Comparison of ENCODE assay signal across 8 cellular contexts in genomic region chr6:127267742-127268588, GRCh38. TPM values are rescaled to one million over a fixed set of nuclear protein-coding genes. Genes with fewer than 3 reads are reported as not detected.
DNase-seq lines count a peak whose midpoint lies in the region; ATAC-seq and TF ChIP-seq lines count a peak whose summit lies in the region.

No MANE protein-coding gene starts in this region.

- no peaks in the 10 kb centered on the region for H3K27me3 ChIP-seq in dorsolateral prefrontal cortex

- TF ChIP-seq CTCF in dorsolateral prefrontal cortex (IDR thresholded peaks at IDR 0.05 in 54 of 56, conservative IDR thresholded peaks at IDR 0.05 in 2 of 56; ENCODE audit: low read depth in 1 of 56, partially characterized antibody in 56 of 56) = no peak
- no peak for TF ChIP-seq CTCF in natural killer cell (IDR thresholded peaks at IDR 0.05)

- H3K4me3 ChIP-seq in dorsolateral prefrontal cortex = peak overlapping the region; percentile 62 to 97 (median 90)

- no peaks in the 10 kb centered on the region for H3K9me3 Mint-ChIP-seq in activated T-cell treated with anti-CD3 and anti-CD28 coated beads, Interleukin-2, amount 50 U/mL, for 72 hours
- no peaks in the 10 kb centered on the region for H3K9me3 Mint-ChIP-seq in natural killer cell

- peak overlapping the region; percentile 95 to 96 for H3K4me3 Mint-ChIP-seq in activated T-cell treated with anti-CD3 and anti-CD28 coated beads, Interleukin-2, amount 50 U/mL, for 72 hours
- H3K4me3 Mint-ChIP-seq in natural killer cell = peak overlapping the region; percentile 99

- peaks cover 41% of the 10 kb centered on the region for H3K4me1 Mint-ChIP-seq in activated T-cell treated with anti-CD3 and anti-CD28 coated beads, Interleukin-2, amount 50 U/mL, for 72 hours (ENCODE audit: low read depth)
- peaks cover 40 to 50% of the 10 kb centered on the region in 2 donors for H3K4me1 Mint-ChIP-seq in natural killer cell

- no peaks in the 10 kb centered on the region for H3K27me3 Mint-ChIP-seq in activated T-cell treated with anti-CD3 and anti-CD28 coated beads, Interleukin-2, amount 50 U/mL, for 72 hours (ENCODE audit: low read depth)
- H3K27me3 Mint-ChIP-seq in natural killer cell (ENCODE audit: low read depth in 2 of 2) = peaks cover 0 to 4% of the 10 kb centered on the region in 2 donors

- intact Hi-C loops in dorsolateral prefrontal cortex (cut with DNase I) (loop anchor here in 1 of 2 donors (2.0 kb wide), 1 partner anchor 249 kb away; no protein-coding TSS in a partner anchor), natural killer cell (cut with micrococcal nuclease) (loop anchor here (5.0 to 10.0 kb wide), 2 partner anchors 1271 to 1483 kb away; no protein-coding TSS in a partner anchor)

- peaks cover 5 to 7% of the 10 kb centered on the region in 2 donors for H3K36me3 Mint-ChIP-seq in activated T-cell treated with anti-CD3 and anti-CD28 coated beads, Interleukin-2, amount 50 U/mL, for 72 hours (ENCODE audit: insufficient read depth in 2 of 2)
- H3K36me3 Mint-ChIP-seq in natural killer cell = peaks cover 6% of the 10 kb centered on the region

- DNase-seq in activated T-cell treated with anti-CD3 and anti-CD28 coated beads, Interleukin-2, amount 50 U/mL, for 72 hours = no peak
- no peak for DNase-seq in activated T-cell treated with anti-CD3 and anti-CD28 coated beads, Interleukin-2, amount 50 U/mL, for 1 hour
- DNase-seq in NCI-H526 treated with DMSO at 0.1 percent for 48 hours (lab: John Stamatoyannopoulos, UW) (peak; percentile 31), dorsolateral prefrontal cortex (no peak), natural killer cell (no peak), AG08395 (ENCODE audit: low spot score) (no peak), RPMI8226 (no peak)
- no peak for DNase-seq in stimulated activated CD4-positive, alpha-beta T cell treated with anti-CD3 and anti-CD28 coated beads, Interleukin-4, amount 100 ng/mL, for 1 hour

- H3K27ac Mint-ChIP-seq in activated T-cell treated with anti-CD3 and anti-CD28 coated beads, Interleukin-2, amount 50 U/mL, for 72 hours = peak overlapping the region; percentile 99
- peak overlapping the region; percentile 96 for H3K27ac Mint-ChIP-seq in natural killer cell

- H3K27ac ChIP-seq in dorsolateral prefrontal cortex = peak overlapping the region in 58 of 59 donors; percentile 88 to 100 (median 98)

- ATAC-seq in activated T-cell treated with anti-CD3 and anti-CD28 coated beads, Interleukin-2, amount 50 U/mL, for 72 hours (replicated peaks in 1 of 2) = no peak
- ATAC-seq in natural killer cell = no peak

RNA-seq across cellular contexts. Expression of gene RNF146, which starts 1.3 kb away (rescaled TPM):
- 10 to 100 TPM; 26.6 to 27.2 TPM for total RNA-seq in activated T-cell treated with anti-CD3 and anti-CD28 coated beads, Interleukin-2, amount 50 U/mL, for 72 hours
- total RNA-seq in dorsolateral prefrontal cortex (100 to 1,000 TPM in 5 of 120 experiments, 10 to 100 TPM in 115; 63.3 to 109 (median 88.7) TPM), natural killer cell (10 to 100 TPM; 23.0 to 34.8 (median 25.4) TPM)
